ENCODE assay signal across 1 cellular context in the genomic region with DNA sequence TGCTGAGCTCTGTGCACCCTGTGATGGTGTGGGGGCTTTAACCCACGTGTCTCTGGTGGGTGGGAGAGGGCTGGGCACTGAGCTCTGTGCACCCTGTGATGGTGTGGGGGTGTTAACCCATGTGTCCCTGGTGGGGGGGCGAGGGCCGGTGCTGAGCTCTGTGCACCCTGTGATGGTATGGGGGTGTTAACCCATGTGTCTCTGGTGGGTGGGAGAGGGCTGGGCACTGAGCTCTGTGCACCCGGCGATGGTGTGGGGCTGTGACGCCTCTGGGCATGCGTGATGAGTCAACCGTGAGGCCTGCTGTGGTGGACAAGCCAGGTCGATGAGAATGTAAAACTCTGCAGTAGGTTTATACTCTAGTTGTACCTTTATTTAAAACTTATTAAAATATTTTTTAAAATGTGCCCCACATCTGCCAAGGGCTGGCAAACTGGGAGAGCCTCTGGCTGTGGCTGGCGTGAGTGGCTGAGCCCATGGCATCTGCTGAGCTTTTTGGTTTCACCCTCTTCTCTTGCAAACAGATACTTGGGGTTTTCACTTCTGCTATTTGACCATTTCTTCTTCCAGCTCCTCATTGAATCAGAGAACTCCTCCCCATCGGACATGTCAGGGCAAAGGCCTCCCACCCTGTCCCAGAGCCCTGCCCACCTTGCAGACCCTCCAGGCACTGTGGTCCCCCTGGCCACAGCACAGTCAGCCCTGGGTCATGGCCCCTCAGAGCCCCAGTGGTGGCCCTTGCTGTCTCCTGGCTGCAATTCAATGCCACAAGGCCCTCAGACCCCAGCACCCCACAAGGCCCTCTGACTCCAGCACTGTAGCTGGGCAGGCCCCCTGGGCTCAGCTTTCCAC.
TF ChIP-seq lines count a peak whose summit lies in the region.

No MANE protein-coding gene starts in this region.

TF ChIP-seq in GM23338, 12 proteins besides CTCF, POLR2A, EP300 and RAD21 (continued from another document):
- TF ChIP-seq, protein P1, sequence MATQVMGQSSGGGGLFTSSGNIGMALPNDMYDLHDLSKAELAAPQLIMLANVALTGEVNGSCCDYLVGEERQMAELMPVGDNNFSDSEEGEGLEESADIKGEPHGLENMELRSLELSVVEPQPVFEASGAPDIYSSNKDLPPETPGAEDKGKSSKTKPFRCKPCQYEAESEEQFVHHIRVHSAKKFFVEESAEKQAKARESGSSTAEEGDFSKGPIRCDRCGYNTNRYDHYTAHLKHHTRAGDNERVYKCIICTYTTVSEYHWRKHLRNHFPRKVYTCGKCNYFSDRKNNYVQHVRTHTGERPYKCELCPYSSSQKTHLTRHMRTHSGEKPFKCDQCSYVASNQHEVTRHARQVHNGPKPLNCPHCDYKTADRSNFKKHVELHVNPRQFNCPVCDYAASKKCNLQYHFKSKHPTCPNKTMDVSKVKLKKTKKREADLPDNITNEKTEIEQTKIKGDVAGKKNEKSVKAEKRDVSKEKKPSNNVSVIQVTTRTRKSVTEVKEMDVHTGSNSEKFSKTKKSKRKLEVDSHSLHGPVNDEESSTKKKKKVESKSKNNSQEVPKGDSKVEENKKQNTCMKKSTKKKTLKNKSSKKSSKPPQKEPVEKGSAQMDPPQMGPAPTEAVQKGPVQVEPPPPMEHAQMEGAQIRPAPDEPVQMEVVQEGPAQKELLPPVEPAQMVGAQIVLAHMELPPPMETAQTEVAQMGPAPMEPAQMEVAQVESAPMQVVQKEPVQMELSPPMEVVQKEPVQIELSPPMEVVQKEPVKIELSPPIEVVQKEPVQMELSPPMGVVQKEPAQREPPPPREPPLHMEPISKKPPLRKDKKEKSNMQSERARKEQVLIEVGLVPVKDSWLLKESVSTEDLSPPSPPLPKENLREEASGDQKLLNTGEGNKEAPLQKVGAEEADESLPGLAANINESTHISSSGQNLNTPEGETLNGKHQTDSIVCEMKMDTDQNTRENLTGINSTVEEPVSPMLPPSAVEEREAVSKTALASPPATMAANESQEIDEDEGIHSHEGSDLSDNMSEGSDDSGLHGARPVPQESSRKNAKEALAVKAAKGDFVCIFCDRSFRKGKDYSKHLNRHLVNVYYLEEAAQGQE (IDR thresholded peaks at IDR 0.05; ENCODE audit: unreplicated experiment): no peak
- TF ChIP-seq EZH2 (IDR thresholded peaks at IDR 0.05; ENCODE audit: low read depth, unreplicated experiment) (no peak), EZH2phosphoT487 (IDR thresholded peaks at IDR 0.05; ENCODE audit: unreplicated experiment) (no peak), NANOG (IDR thresholded peaks at IDR 0.05; ENCODE audit: borderline replicate concordance) (no peak)
